Comparison of ENCODE assay signal across 19 cellular contexts in genomic region chr12:105077435-105077834, GRCh38. TPM values are rescaled to one million over a fixed set of nuclear protein-coding genes. Genes with fewer than 3 reads are reported as not detected.
DNase-seq lines count a peak whose midpoint lies in the region; ATAC-seq and TF ChIP-seq lines count a peak whose summit lies in the region.
"Had no signal": no experiment of that assay in that cellular context is flagged by ENCODE, and none has a peak within 500 bp of the region (broad histone marks: within the 10 kb centered on the region; RNA-seq: fewer than 3 reads in every experiment).

No MANE protein-coding gene starts in this region.

- TF ChIP-seq POLR2A in erythroblast (IDR thresholded peaks at IDR 0.05; ENCODE audit: low read length) = no peak

- no peak overlapping the region for H3K4me3 ChIP-seq in AG10803 (ENCODE audit: low read length)

- peak; percentile 78 for ATAC-seq in sciatic nerve
- ATAC-seq: HCT116 had no signal

- DNase-seq in AG10803 (ENCODE audit: low read depth) (peak; percentile 45), EH (ENCODE audit: low read depth) (peak; percentile 19), astrocyte of the hippocampus (ENCODE audit: low read depth, low spot score) (peak; percentile 25), sciatic nerve (ENCODE audit: low spot score) (no peak), NK-92 (lab: John Stamatoyannopoulos, UW; ENCODE audit: unreplicated experiment) (no peak), erythroblast (lab: John Stamatoyannopoulos, UW) (no peak)
- DNase-seq in activated CD8-positive, alpha-beta memory T cell treated with anti-CD3 and anti-CD28 coated beads, Interleukin-2, amount 50 U/mL, for 4 hours = no peak
- DNase-seq: DMS79 treated with DMSO at 0.1 percent for 48 hours; Kasumi-1; MM.1S; NCI-H1092 treated with DMSO at 0.1 percent for 48 hours; NCI-H146; NCI-H2029 treated with DMSO at 0.1 percent for 48 hours; NCI-H446 treated with DMSO at 0.1 percent for 48 hours; NCI-H69; NK-92 treated with Interleukin-12 subunit alpha and Interleukin-12 subunit beta, amount 100 ng/mL, for 24 hours; SHP77 treated with DMSO at 0.1 percent for 48 hours; SK-N-SH had no signal

- no peak for TF ChIP-seq CTCF in AG10803 (conservative IDR thresholded peaks at IDR 0.05; ENCODE audit: low read length)

- intact Hi-C loops in sciatic nerve (cut with DNase I) = no loop called here

RNA-seq across cellular contexts. Expression of gene ALDH1L2, which starts 6.8 kb away (rescaled TPM):
- 11.3 TPM for total RNA-seq in sciatic nerve

RNA-seq across cellular contexts. Expression of gene WASHC4, which starts 30.1 kb away (rescaled TPM):
- total RNA-seq in sciatic nerve = 78.4 TPM

Comparison
In these comparisons a context has a peak if more than half of its experiments do, and no peak if none do; other contexts are left out.
1. DNase-seq: peak in AG10803 (single experiment), EH (single experiment) and astrocyte of the hippocampus (single experiment); none in sciatic nerve (single experiment), NK-92 (single experiment), activated CD8-positive, alpha-beta memory T cell treated with anti-CD3 and anti-CD28 coated beads, Interleukin-2, amount 50 U/mL, for 4 hours (single experiment) and erythroblast (0 of 2).